8 cellular contexts compared by ENCODE assay signal in the genomic region with DNA sequence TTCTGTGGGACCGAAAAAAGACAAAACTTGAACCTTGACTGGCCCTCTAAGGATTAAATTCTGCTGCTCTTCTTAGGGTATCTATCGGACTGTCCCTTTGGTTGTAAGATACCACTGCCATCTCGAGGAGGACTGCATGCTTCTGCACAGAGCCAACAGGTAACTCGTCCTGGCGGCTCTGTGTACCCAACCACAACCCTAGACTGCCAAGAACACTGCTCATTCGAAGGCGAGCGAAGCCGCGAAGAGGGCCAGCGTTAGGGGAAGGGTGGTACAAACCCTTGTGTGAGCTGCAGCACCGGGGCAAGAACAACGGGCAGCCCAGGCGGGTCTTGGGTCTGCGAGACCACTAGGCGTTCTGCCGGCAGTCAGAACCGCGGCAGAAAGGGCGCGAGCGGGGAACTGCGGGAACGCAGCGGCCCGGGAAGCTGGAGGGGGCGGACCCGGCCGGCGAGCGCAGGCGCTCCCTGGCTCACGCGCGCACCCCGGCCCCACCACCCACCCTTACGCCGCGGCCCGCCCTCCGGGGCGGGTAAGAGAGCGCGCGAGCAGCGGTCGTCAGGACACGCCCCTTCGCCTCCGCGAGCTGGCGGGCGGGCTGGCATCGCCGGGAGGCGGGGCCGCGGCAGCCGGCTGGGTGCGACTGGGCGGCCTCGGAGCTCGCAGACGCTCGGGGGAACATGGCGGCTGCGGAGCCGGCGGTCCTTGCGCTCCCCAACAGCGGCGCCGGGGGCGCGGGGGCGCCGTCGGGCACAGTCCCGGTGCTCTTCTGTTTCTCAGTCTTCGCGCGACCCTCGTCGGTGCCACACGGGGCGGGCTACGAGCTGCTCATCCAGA. TPM values are rescaled to one million over a fixed set of nuclear protein-coding genes. Genes with fewer than 3 reads are reported as not detected.
DNase-seq lines count a peak whose midpoint lies in the region; ATAC-seq, FAIRE-seq and TF ChIP-seq lines count a peak whose summit lies in the region.

A gene (plus strand): TSS at position 663 of the 837 bp plus-strand sequence. CDS start 18 bp downstream, at position 681.

- no peaks in the 10 kb centered on the region for H3K9me3 Mint-ChIP-seq in activated T-cell treated with anti-CD3 and anti-CD28 coated beads, Interleukin-2, amount 50 U/mL, for 72 hours
- H3K9me3 Mint-ChIP-seq in naive B cell, result no peaks in the 10 kb centered on the region
- no peaks in the 10 kb centered on the region for H3K9me3 Mint-ChIP-seq in stimulated activated effector memory CD8-positive, alpha-beta T cell treated with anti-CD3 and anti-CD28 coated beads, Interleukin-12 subunit alpha, Interleukin-12 subunit beta, amount 100 ng/mL, for 72 hours

- no peaks in the 10 kb centered on the region for H3K36me3 ChIP-seq in GM23248 (ENCODE audit: low read depth)
- H3K36me3 ChIP-seq in Karpas-422 (ENCODE audit: insufficient read depth, low read length), result no peaks in the 10 kb centered on the region
- no peaks in the 10 kb centered on the region for H3K36me3 ChIP-seq in esophagus squamous epithelium

- peak; percentile 92 for ATAC-seq in activated T-cell treated with anti-CD3 and anti-CD28 coated beads, Interleukin-2, amount 50 U/mL, for 72 hours (replicated peaks in 1 of 2)
- ATAC-seq in naive B cell (ENCODE audit: low read depth in 2 of 2), result peak; percentile 85 to 86
- ATAC-seq in stimulated activated effector memory CD8-positive, alpha-beta T cell treated with anti-CD3 and anti-CD28 coated beads, Interleukin-12 subunit alpha, Interleukin-12 subunit beta, amount 100 ng/mL, for 72 hours, result peak; percentile 93

- peak within 1 kb of the TSS; percentile 86 to 91 for H3K4me3 Mint-ChIP-seq in activated T-cell treated with anti-CD3 and anti-CD28 coated beads, Interleukin-2, amount 50 U/mL, for 72 hours
- peak within 1 kb of the TSS; percentile 84 to 95 (median 92) for H3K4me3 Mint-ChIP-seq in naive B cell
- peak within 1 kb of the TSS; percentile 82 for H3K4me3 Mint-ChIP-seq in stimulated activated effector memory CD8-positive, alpha-beta T cell treated with anti-CD3 and anti-CD28 coated beads, Interleukin-12 subunit alpha, Interleukin-12 subunit beta, amount 100 ng/mL, for 72 hours

- H3K27me3 ChIP-seq in GM23248 (replicated peaks; ENCODE audit: insufficient read depth) (no peaks in the 10 kb centered on the region), Karpas-422 (ENCODE audit: low read length) (no peaks in the 10 kb centered on the region), esophagus squamous epithelium (no peaks in the 10 kb centered on the region)

- H3K9ac ChIP-seq in GM23248 (peak within 1 kb of the TSS; percentile 57), Karpas-422 (ENCODE audit: low read length) (peak within 1 kb of the TSS; percentile 64)

- no peaks in the 10 kb centered on the region for H3K9me3 ChIP-seq in GM23248 (ENCODE audit: low read depth)
- H3K9me3 ChIP-seq in Karpas-422 (ENCODE audit: low read length), result no peaks in the 10 kb centered on the region
- no peaks in the 10 kb centered on the region for H3K9me3 ChIP-seq in esophagus squamous epithelium

- no peak within 1 kb of the TSS for H3K27ac ChIP-seq in GM23248
- H3K27ac ChIP-seq in Karpas-422 (ENCODE audit: low read length), result no peak within 1 kb of the TSS
- H3K27ac ChIP-seq in esophagus squamous epithelium, result peak within 1 kb of the TSS; percentile 89 to 95 (median 93)

- intact Hi-C loops in esophagus squamous epithelium (cut with DNase I), result no loop called here

- no peaks in the 10 kb centered on the region for H3K79me2 ChIP-seq in GM23248 (ENCODE audit: insufficient read depth)
- peaks cover 10% of the 10 kb centered on the region for H3K79me2 ChIP-seq in Karpas-422 (ENCODE audit: low read length)

- TF ChIP-seq POLR2A in esophagus squamous epithelium (IDR thresholded peaks at IDR 0.05), result peak in 3 of 4 donors; percentile 39 to 91 (median 88)

- peaks cover 6% of the 10 kb centered on the region; the same call in 1 of the 2 replicates for H3F3A ChIP-seq in GM23248 (ENCODE audit: insufficient read depth)

- no peaks in the 10 kb centered on the region for H4K20me1 ChIP-seq in GM23248 (ENCODE audit: insufficient read depth)
- H4K20me1 ChIP-seq in Karpas-422 (ENCODE audit: insufficient read depth, low read depth, low read length), result peaks cover 2% of the 10 kb centered on the region; the same call in 1 of the 2 replicates

- in situ Hi-C loops in GM23248 (cut with MboI), result no loop called here

- H3K27ac Mint-ChIP-seq in activated T-cell treated with anti-CD3 and anti-CD28 coated beads, Interleukin-2, amount 50 U/mL, for 72 hours, result peak within 1 kb of the TSS; percentile 47
- peak within 1 kb of the TSS; percentile 42 to 94 (median 82) for H3K27ac Mint-ChIP-seq in naive B cell
- H3K27ac Mint-ChIP-seq in stimulated activated effector memory CD8-positive, alpha-beta T cell treated with anti-CD3 and anti-CD28 coated beads, Interleukin-12 subunit alpha, Interleukin-12 subunit beta, amount 100 ng/mL, for 72 hours, result peak within 1 kb of the TSS; percentile 68

- H3K4me2 ChIP-seq in GM23248 (ENCODE audit: unreplicated experiment), result peak within 1 kb of the TSS; percentile 85
- H3K4me2 ChIP-seq in Karpas-422 (ENCODE audit: low read depth, low read length, poor library complexity, severe bottlenecking), result peak within 1 kb of the TSS; percentile 77

- no peak for FAIRE-seq in RCC 7860 (lab: Jason Lieb, UNC)

- H3K36me3 Mint-ChIP-seq in activated T-cell treated with anti-CD3 and anti-CD28 coated beads, Interleukin-2, amount 50 U/mL, for 72 hours (ENCODE audit: insufficient read depth in 2 of 2), result peaks cover 0 to 1% of the 10 kb centered on the region in 2 donors
- H3K36me3 Mint-ChIP-seq in naive B cell, result no peaks in the 10 kb centered on the region
- peaks cover 8% of the 10 kb centered on the region for H3K36me3 Mint-ChIP-seq in stimulated activated effector memory CD8-positive, alpha-beta T cell treated with anti-CD3 and anti-CD28 coated beads, Interleukin-12 subunit alpha, Interleukin-12 subunit beta, amount 100 ng/mL, for 72 hours

- whole genome bisulfite sequencing in GM23248 (ENCODE audit: low coverage in 1 of 2, low lambda C conversion rate in 2 of 2, missing lambda C conversion rate in 2 of 2), 2 experiments, result 4 to 7% methylated on average over 38 to 74 of the region's 87 CpGs
- WGBS in esophagus squamous epithelium, 2 donors, result 1 to 2% methylated on average over 19 to 24 of the region's 87 CpGs

- peaks cover 24% of the 10 kb centered on the region for H3K4me1 Mint-ChIP-seq in activated T-cell treated with anti-CD3 and anti-CD28 coated beads, Interleukin-2, amount 50 U/mL, for 72 hours (ENCODE audit: low read depth)
- peaks cover 9 to 25% (median 13%) of the 10 kb centered on the region in 3 donors for H3K4me1 Mint-ChIP-seq in naive B cell
- H3K4me1 Mint-ChIP-seq in stimulated activated effector memory CD8-positive, alpha-beta T cell treated with anti-CD3 and anti-CD28 coated beads, Interleukin-12 subunit alpha, Interleukin-12 subunit beta, amount 100 ng/mL, for 72 hours, result peaks cover 19% of the 10 kb centered on the region

- peak in 1 of 6 experiments; percentile 9 for TF ChIP-seq CTCF in esophagus squamous epithelium (IDR thresholded peaks at IDR 0.05)

- peaks cover 16% of the 10 kb centered on the region for H3K27me3 Mint-ChIP-seq in activated T-cell treated with anti-CD3 and anti-CD28 coated beads, Interleukin-2, amount 50 U/mL, for 72 hours (ENCODE audit: low read depth)
- H3K27me3 Mint-ChIP-seq in naive B cell, result peaks cover 18 to 26% (median 19%) of the 10 kb centered on the region in 3 donors

- H3K9me2 ChIP-seq in GM23248 (ENCODE audit: insufficient read depth), result no peaks in the 10 kb centered on the region
- H3K9me2 ChIP-seq in Karpas-422 (replicated peaks; ENCODE audit: insufficient read depth, low read length), result no peaks in the 10 kb centered on the region

- H3K4me1 ChIP-seq in GM23248 (ENCODE audit: insufficient read depth) (no peaks in the 10 kb centered on the region), Karpas-422 (ENCODE audit: low read length) (peaks cover 18% of the 10 kb centered on the region), esophagus squamous epithelium (peaks cover 5 to 51% (median 18%) of the 10 kb centered on the region in 3 donors)

- DNase-seq in Daoy (ENCODE audit: low read depth), result peak; percentile 96
- DNase-seq in GM23248, result peak; percentile 95
- peak; percentile 96 for DNase-seq in Karpas-422
- DNase-seq in RCC 7860 (ENCODE audit: low spot score), result peak; percentile 61
- peak; percentile 94 for DNase-seq in activated T-cell treated with anti-CD3 and anti-CD28 coated beads, Interleukin-2, amount 50 U/mL, for 72 hours
- DNase-seq in esophagus squamous epithelium (lab: John Stamatoyannopoulos, UW), result peak; percentile 53
- DNase-seq in naive B cell, result peak; percentile 92
- DNase-seq in stimulated activated effector memory CD8-positive, alpha-beta T cell treated with anti-CD3 and anti-CD28 coated beads, Interleukin-12 subunit alpha, Interleukin-12 subunit beta, amount 100 ng/mL, for 72 hours (ENCODE audit: low spot score in 2 of 2), result peak; percentile 83 to 91

- H2AFZ ChIP-seq in GM23248 (peak within 1 kb of the TSS; percentile 88), Karpas-422 (ENCODE audit: low read length) (peak within 1 kb of the TSS; percentile 96)

- H3K4me3 ChIP-seq in GM23248 (peak within 1 kb of the TSS; percentile 76), Karpas-422 (ENCODE audit: low read length) (peak within 1 kb of the TSS; percentile 82), esophagus squamous epithelium (peak within 1 kb of the TSS; percentile 64 to 93 (median 82))

RNA-seq across cellular contexts. Expression of the gene that starts here (rescaled TPM):
- total RNA-seq in Daoy (2014; rRNA removed; shearing (Covaris generic)), result 35.6 and 37.4 TPM in 2 replicates
- 6.2 and 7.5 TPM in 2 replicates for total RNA-seq in GM23248 (2014; rRNA removed; shearing (Covaris generic))
- 11.2 and 11.5 TPM in 2 replicates for polyA plus RNA-seq in GM23248 (2016; fragmentation: Nextera tagmentation; extraction: Ambion mirVana)
- total RNA-seq in Karpas-422 (2014; rRNA removed; shearing (Covaris generic); ENCODE audit: low replicate concordance), result 14.9 and 20.3 TPM in 2 replicates
- total RNA-seq in activated T-cell treated with anti-CD3 and anti-CD28 coated beads, Interleukin-2, amount 50 U/mL, for 72 hours, result 10 to 100 TPM; 19.4 to 20.4 TPM
- total RNA-seq in esophagus squamous epithelium, result 10 to 100 TPM; 16.7 to 43.7 (median 36.7) TPM
- 10 to 100 TPM; 17.1 to 38.2 (median 21.4) TPM for polyA plus RNA-seq in naive B cell (ENCODE audit: low read depth in 6 of 6)

Comparison
In these comparisons a context has a peak if more than half of its experiments do, and no peak if none do; other contexts are left out.
1. H3K27ac ChIP-seq: peak in esophagus squamous epithelium (4 of 4); none in GM23248 (single experiment) and Karpas-422 (single experiment).
2. Peak in every context shown above with its lines, with median percentiles within 50 percentile points of each other: DNase-seq, H3K4me3 ChIP-seq, ATAC-seq, H3K27ac Mint-ChIP-seq and H3K4me3 Mint-ChIP-seq.